26 cellular contexts compared by ENCODE assay signal in the genomic region with DNA sequence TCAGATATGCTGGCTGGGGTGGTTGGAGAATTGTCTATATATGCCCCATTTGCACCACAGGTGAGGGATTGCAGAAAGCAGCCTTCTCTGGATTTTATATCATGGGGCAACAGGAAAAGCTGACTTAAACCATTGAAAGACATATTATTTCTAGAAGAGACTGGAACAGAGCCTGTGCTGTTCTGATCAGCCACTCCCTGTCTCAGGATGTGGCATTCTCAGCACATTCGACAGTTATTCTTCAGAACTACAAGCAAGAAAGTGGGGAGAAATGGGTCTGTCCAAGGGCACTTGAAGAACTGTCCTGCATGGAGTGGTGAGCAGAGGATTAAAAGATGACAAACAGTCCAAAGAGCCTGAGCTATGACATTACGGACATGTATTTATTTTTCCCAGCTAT.
"Had no signal": no experiment of that assay in that cellular context is flagged by ENCODE, and none has a peak within 500 bp of the region (broad histone marks: within the 10 kb centered on the region; RNA-seq: fewer than 3 reads in every experiment).

No MANE protein-coding gene starts in this region.

- H3K9me3 ChIP-seq: ovary, psoas muscle, right lobe of liver, sigmoid colon, suprapubic skin, testis, tibial artery, transverse colon, upper lobe of right lung, uterus had no signal

- ATAC-seq: natural killer cell; psoas muscle; right cardiac atrium; right lobe of liver; stimulated activated effector memory CD8-positive, alpha-beta T cell treated with anti-CD3 and anti-CD28 coated beads, Interleukin-12 subunit alpha, Interleukin-12 subunit beta, amount 100 ng/mL, for 72 hours; stimulated activated naive CD8-positive, alpha-beta T cell treated with anti-CD3 and anti-CD28 coated beads, Interleukin-15, amount 100 ng/mL, for 72 hours had no signal

- H3K27ac ChIP-seq: neural progenitor cell, ovary, parathyroid adenoma, psoas muscle, right lobe of liver, sigmoid colon, suprapubic skin, testis, tibial artery, transverse colon, upper lobe of right lung, uterus had no signal

- H3K36me3 ChIP-seq: neural progenitor cell, ovary, right lobe of liver, sigmoid colon, suprapubic skin, tibial artery, transverse colon, upper lobe of right lung had no signal

- H3K4me1 ChIP-seq: neural progenitor cell, parathyroid adenoma, psoas muscle, right lobe of liver, sigmoid colon, suprapubic skin, tibial artery, transverse colon, upper lobe of right lung, uterus had no signal

- H3K27me3 ChIP-seq: neural progenitor cell, ovary, right lobe of liver, sigmoid colon, suprapubic skin, testis, tibial artery, transverse colon, upper lobe of right lung, uterus had no signal

- H3K79me2 ChIP-seq: parathyroid adenoma had no signal

- H3K4me3 ChIP-seq: neural progenitor cell, ovary, psoas muscle, right lobe of liver, sigmoid colon, suprapubic skin, testis, tibial artery, transverse colon, upper lobe of right lung, uterus had no signal

- H3K4me2 ChIP-seq: neural progenitor cell had no signal

- H3K9ac ChIP-seq: neural progenitor cell, parathyroid adenoma had no signal

- DNase-seq: natural killer cell; occipital lobe; ovary; posterior cingulate gyrus; psoas muscle; right cardiac atrium; right lobe of liver; sigmoid colon; small intestine; stimulated activated CD4-positive, alpha-beta T cell treated with anti-CD3 and anti-CD28 coated beads, Interleukin-15, amount 100 ng/mL, for 24 hours; stimulated activated CD4-positive, alpha-beta T cell treated with anti-CD3 and anti-CD28 coated beads, Interleukin-2, amount 100 ng/mL, for 24 hours; stimulated activated CD4-positive, alpha-beta T cell treated with anti-CD3 and anti-CD28 coated beads, Interleukin-2, amount 100 ng/mL, for 48 hours; stimulated activated CD4-positive, alpha-beta T cell treated with anti-CD3 and anti-CD28 coated beads, Interleukin-4, amount 100 ng/mL, for 24 hours; stimulated activated naive B cell treated with anti-CD40 and anti-IgM and Interleukin-4, amounts not matched to agents 10 μg/mL and 1 μg/mL and 100 μg/mL, for 72 hours; stimulated activated naive CD4-positive, alpha-beta T cell treated with Interleukin-2 at 50 U/mL for 16 hours; stimulated activated naive CD8-positive, alpha-beta T cell treated with anti-CD3 and anti-CD28 coated beads, Interleukin-15, amount 100 ng/mL, for 72 hours; substantia nigra; testis; tibial artery; transverse colon; upper lobe of right lung; uterus had no signal

- H2AFZ ChIP-seq: neural progenitor cell, parathyroid adenoma had no signal
